1 cellular context compared by ENCODE assay signal in genomic region chr2:223046470-223047053, GRCh38.
TF ChIP-seq lines count a peak whose summit lies in the region.

No MANE protein-coding gene starts in this region.

TF ChIP-seq in K562, 482 proteins besides CTCF, POLR2A, EP300 and RAD21:
- TF ChIP-seq ZNF316 (IDR thresholded peaks at IDR 0.05) = 0 out of 2 replicates have a peak, but pooled peaks have one; percentile 29
- TF ChIP-seq ZFP36 (IDR thresholded peaks at IDR 0.05; ENCODE audit: low read depth, low read length, partially characterized antibody) = peak; percentile 92
- no peak for TF ChIP-seq NFRKB (IDR thresholded peaks at IDR 0.05; ENCODE audit: low read depth)
